In the genomic region with DNA sequence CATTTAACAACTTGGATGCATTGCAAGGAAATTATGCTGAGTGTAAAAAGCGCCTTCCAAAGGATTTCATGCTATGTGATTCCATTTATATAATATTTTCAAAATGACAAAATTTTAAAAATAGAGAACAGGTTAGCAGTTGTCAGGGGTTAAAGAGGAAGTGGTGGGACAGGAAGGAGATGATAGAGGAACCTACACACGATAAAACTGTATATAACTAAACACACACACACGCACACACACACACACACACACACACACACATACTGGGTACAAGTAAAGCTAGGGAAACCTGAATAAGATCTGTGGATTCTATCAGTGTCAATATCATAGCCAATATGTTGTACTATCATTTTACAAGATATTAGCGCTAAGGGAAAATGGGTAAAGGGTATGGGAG, we compare ENCODE assay signal across 12 cellular contexts. TPM values are rescaled to one million over a fixed set of nuclear protein-coding genes. Genes with fewer than 3 reads are reported as not detected.
DNase-seq lines count a peak whose midpoint lies in the region; ATAC-seq, FAIRE-seq and TF ChIP-seq lines count a peak whose summit lies in the region.
"Had no signal": no experiment of that assay in that cellular context is flagged by ENCODE, and none has a peak within 500 bp of the region (broad histone marks: within the 10 kb centered on the region; RNA-seq: fewer than 3 reads in every experiment).

No MANE protein-coding gene starts in this region.

- POLR2A ChIA-PET in GM12878 (lab: Charles Lee): interaction anchor here (1.2 to 12.1 kb wide), 3 partner anchors 9 to 52 kb away, joined by 4 to 145 read pairs (median 95); partner anchors contain the start of gene TTC9

- CTCF ChIA-PET in GM12878 (lab: Yijun Ruan, JAX): interaction anchor here (1.2 to 7.9 kb wide), 6 partner anchors 8 to 57 kb away, joined by 3 to 66 read pairs (median 10); partner anchors contain the start of gene TTC9

- SMC1A ChIA-PET in GM12878 (lab: Charles Lee; ENCODE audit: uncharacterized antibody, unreplicated experiment): interaction anchor here (0.6 to 18.1 kb wide), 9 partner anchors 8 to 151 kb away, joined by 3 to 254 read pairs (median 8); partner anchors contain the start of genes MAP3K9 and TTC9

- intact Hi-C loops in GM12878 (cut with micrococcal nuclease; ENCODE audit: unreplicated experiment) (no loop called here), Right ventricle myocardium superior (cut with DNase I) (no loop called here)

- peaks cover 78% of the 10 kb centered on the region for H3K79me2 ChIP-seq in GM12878 (ENCODE audit: control insufficient read depth, insufficient read depth, low read length)

- H2AFZ ChIP-seq in GM12878 (ENCODE audit: control insufficient read depth, low read depth, low read length): no peak overlapping the region

- H3K4me2 ChIP-seq in GM12878 (ENCODE audit: control insufficient read depth, insufficient read depth): peak overlapping the region; percentile 44

- no peak for TF ChIP-seq EP300 in GM12878 (IDR thresholded peaks at IDR 0.05; ENCODE audit: borderline replicate concordance in 1 of 2, control insufficient read depth in 1 of 2, low read depth in 2 of 2, low read length in 2 of 2)

- no peaks in the 10 kb centered on the region for H4K20me1 ChIP-seq in GM12878 (ENCODE audit: control insufficient read depth, insufficient read depth)

- no peak overlapping the region for H3K9ac ChIP-seq in GM12878 (ENCODE audit: control insufficient read depth, insufficient read depth, low read length)

- DNase-seq in AML-193 (lab: John Stamatoyannopoulos, UW): peak; percentile 77 to 78
- DNase-seq in GM18507 (ENCODE audit: extremely low spot score, insufficient read length, low read depth): no peak
- DNase-seq in SKM-1 (lab: John Stamatoyannopoulos, UW; ENCODE audit: unreplicated experiment): peak; percentile 12
- no peak for DNase-seq in GM12878 (ENCODE audit: low read depth, low spot score)
- DNase-seq in Right ventricle myocardium superior: no peak
- DNase-seq in GM13977 (ENCODE audit: low spot score): no peak
- no peak for DNase-seq in stimulated activated CD8-positive, alpha-beta memory T cell treated with anti-CD3 and anti-CD28 coated beads, Interleukin-4, amount 100 ng/mL, for 48 hours
- DNase-seq: NCI-H146, upper lobe of left lung had no signal

- WGBS in GM12878 (ENCODE audit: insufficient coverage, insufficient replicate concordance, low lambda C conversion rate, missing lambda C conversion rate): 17% methylated on average over 3 of the region's 4 CpGs

- TF ChIP-seq POLR2A in GM12878 (IDR thresholded peaks at IDR 0.05; ENCODE audit: low read depth, low read length): no peak

- H3K27me3 ChIP-seq in GM12878 (replicated peaks in 1 of 2; ENCODE audit: control insufficient read depth in 2 of 2, insufficient read depth in 2 of 2, low read length in 1 of 2): no peaks in the 10 kb centered on the region
- H3K27me3 ChIP-seq: upper lobe of left lung had no signal

- in situ Hi-C loops in GM12878 (cut with MboI) (no loop called here), GM13977 (cut with MboI; ENCODE audit: low pct_unique_long_range_greater_than_20kb, low sequenced_read_pairs, unreplicated experiment) (no loop called here)

- peak overlapping the region; percentile 89 for H3K27ac ChIP-seq in GM12878 (ENCODE audit: control insufficient read depth, insufficient read depth)
- H3K27ac ChIP-seq: upper lobe of left lung had no signal

- RAD21 ChIA-PET in GM12878 (lab: Charles Lee; ENCODE audit: unreplicated experiment): interaction anchor here (0.8 to 8.6 kb wide), 6 partner anchors 8 to 55 kb away, joined by 4 to 149 read pairs (median 16); partner anchors contain the start of gene TTC9

- peaks cover 84% of the 10 kb centered on the region for H3K4me1 ChIP-seq in GM12878 (ENCODE audit: control insufficient read depth, insufficient read depth, low read length)

- no peak for TF ChIP-seq CTCF in GM12878 (IDR thresholded peaks at IDR 0.05 in 2 of 3, conservative IDR thresholded peaks at IDR 0.05 in 1 of 3; ENCODE audit: control insufficient read depth in 2 of 3, extremely low read depth in 1 of 3, insufficient read depth in 1 of 3, low read depth in 3 of 3, low read length in 3 of 3)
- TF ChIP-seq CTCF in GM13977 (IDR thresholded peaks at IDR 0.05; ENCODE audit: extremely low read depth, insufficient read depth, missing control alignments): no peak

- H3K9me3 ChIP-seq in GM12878 (replicated peaks; ENCODE audit: control insufficient read depth, insufficient read depth, low read length): no peaks in the 10 kb centered on the region
- H3K9me3 ChIP-seq: upper lobe of left lung had no signal

- H3K36me3 ChIP-seq in GM12878 (ENCODE audit: control insufficient read depth in 2 of 2, insufficient read depth in 2 of 2, low read length in 1 of 2): peaks cover under 1 to 9% of the 10 kb centered on the region in 2 experiments; a peak in 1 of 4 replicates
- H3K36me3 ChIP-seq: upper lobe of left lung had no signal

- no TSS peak for BruUV-seq in GM12878 (replicated peaks; lab: Mats Ljungman, UMichigan)

- ATAC-seq in GM12878 (no peak), Right ventricle myocardium superior (ENCODE audit: poor library complexity) (no peak), HG03196 (IDR thresholded peaks at IDR 0.05; ENCODE audit: unreplicated experiment) (no peak)

- FAIRE-seq in GM18507 (lab: Jason Lieb, UNC): peak; percentile 92
- no peak for FAIRE-seq in GM12878 (lab: Jason Lieb, UNC)
- FAIRE-seq: islet of Langerhans, TTC549 had no signal

- H3K4me3 ChIP-seq in GM12878: peak overlapping the region; percentile 11; the same call in 1 of the 2 replicates
- H3K4me3 ChIP-seq: upper lobe of left lung had no signal

- TF ChIP-seq RAD21 in GM12878 (IDR thresholded peaks at IDR 0.05; ENCODE audit: insufficient read depth, low read depth, low read length): no peak

TF ChIP-seq in GM12878, 131 proteins besides CTCF, POLR2A, EP300 and RAD21 (continues in another document):
- no peak for TF ChIP-seq ZBTB11 (CRISPR knock-in tag; IDR thresholded peaks at IDR 0.05)

RNA-seq across cellular contexts. Expression of gene TTC9, which starts 17.2 kb away (rescaled TPM):
- 8.1 and 9.1 TPM in 2 replicates for total RNA-seq in GM12878 (2013; cell fraction: nucleolus; rRNA removed)
- total RNA-seq in GM12878 (2014; rRNA removed) (7.4 and 8.2 TPM in 2 replicates), GM12878 (2014; rRNA removed; fragmentation: Illumina TruSeq; extraction: Trizol) (7.6 TPM in 2 replicates), GM12878 (2021) (10.4 and 10.5 TPM in 2 replicates), Right ventricle myocardium superior (0.91 TPM)
- polyA plus RNA-seq in GM12878 (2011; ENCODE audit: low read depth): 4.6 TPM
- polyA plus RNA-seq in GM12878 (2011; rRNA removed) (14.9 and 15.8 TPM in 2 replicates), GM12878 (2014; fragmentation: Illumina TruSeq; extraction: Trizol) (10.2 and 10.3 TPM in 2 replicates), GM12878 (2014; fragmentation: Nextera tagmentation; extraction: Ambion mirVana) (1 to 10 TPM; 2.2 to 2.3 TPM), GM12878 (2014; rRNA removed) (8.0 and 8.6 TPM in 2 replicates), GM12878 (2016; fragmentation: Nextera tagmentation; extraction: Ambion mirVana) (1 to 10 TPM in 1 of 2 experiments, under 1 TPM in 1; 0.87 to 2.6 TPM)
- polyA plus RNA-seq in GM12878 (2011; cell fraction: cytosol; rRNA removed): 14.2 and 15.3 TPM in 2 replicates
- polyA plus RNA-seq in GM12878 (2011; cell fraction: nucleus; rRNA removed): 8.1 and 8.8 TPM in 2 replicates
- polyA plus RNA-seq in GM12878 (2012): 6.8 and 9.1 TPM in 2 replicates
- 16.4 and 18.6 TPM in 2 replicates for polyA minus RNA-seq in GM12878 (2011; rRNA and poly(A)+ RNA removed)
- polyA minus RNA-seq in GM12878 (2011; cell fraction: cytosol; rRNA and poly(A)+ RNA removed): 4.9 and 7.1 TPM in 2 replicates
- 4.0 and 7.4 TPM in 2 replicates for polyA minus RNA-seq in GM12878 (2011; cell fraction: nucleus; rRNA and poly(A)+ RNA removed)

RNA-seq across cellular contexts. Expression of gene MED6, which starts 58.4 kb away (rescaled TPM):
- total RNA-seq in GM12878 (2013; cell fraction: nucleolus; rRNA removed): 195 and 208 TPM in 2 replicates
- total RNA-seq in GM12878 (2014; rRNA removed) (29.2 and 33.1 TPM in 2 replicates), GM12878 (2014; rRNA removed; fragmentation: Illumina TruSeq; extraction: Trizol) (48.0 and 49.2 TPM in 2 replicates), GM12878 (2021) (30.2 and 33.5 TPM in 2 replicates), Right ventricle myocardium superior (17.7 TPM)
- polyA plus RNA-seq in GM12878 (2011; ENCODE audit: low read depth): 59.5 TPM
- polyA plus RNA-seq in GM12878 (2011; rRNA removed) (74.9 and 97.8 TPM in 2 replicates), GM12878 (2014; fragmentation: Illumina TruSeq; extraction: Trizol) (64.0 and 68.8 TPM in 2 replicates), GM12878 (2014; fragmentation: Nextera tagmentation; extraction: Ambion mirVana) (10 to 100 TPM; 36.6 to 40.0 TPM), GM12878 (2014; rRNA removed) (30.5 and 43.2 TPM in 2 replicates), GM12878 (2016; fragmentation: Nextera tagmentation; extraction: Ambion mirVana) (10 to 100 TPM; 51.4 to 55.8 TPM)
- polyA plus RNA-seq in GM12878 (2011; cell fraction: cytosol; rRNA removed): 32.1 and 46.9 TPM in 2 replicates
- 23.3 and 24.2 TPM in 2 replicates for polyA plus RNA-seq in GM12878 (2011; cell fraction: nucleus; rRNA removed)
- polyA plus RNA-seq in GM12878 (2012): 40.3 and 59.5 TPM in 2 replicates
- 54.1 and 74.5 TPM in 2 replicates for polyA minus RNA-seq in GM12878 (2011; rRNA and poly(A)+ RNA removed)
- 11.1 and 13.7 TPM in 2 replicates for polyA minus RNA-seq in GM12878 (2011; cell fraction: cytosol; rRNA and poly(A)+ RNA removed)
- polyA minus RNA-seq in GM12878 (2011; cell fraction: nucleus; rRNA and poly(A)+ RNA removed): 59.0 and 77.2 TPM in 2 replicates

Comparison
In these comparisons a context has a peak if more than half of its experiments do, and no peak if none do; other contexts are left out.
1. DNase-seq: peak in AML-193 (2 of 2) and SKM-1 (single experiment); none in GM18507 (single experiment), GM12878 (single experiment), Right ventricle myocardium superior (single experiment), GM13977 (single experiment) and stimulated activated CD8-positive, alpha-beta memory T cell treated with anti-CD3 and anti-CD28 coated beads, Interleukin-4, amount 100 ng/mL, for 48 hours (single experiment).